23 cellular contexts compared by ENCODE assay signal in genomic region chr20:62196286-62196685, GRCh38. TPM values are rescaled to one million over a fixed set of nuclear protein-coding genes. Genes with fewer than 3 reads are reported as not detected.
DNase-seq lines count a peak whose midpoint lies in the region; ATAC-seq, FAIRE-seq and TF ChIP-seq lines count a peak whose summit lies in the region.
"Had no signal": no experiment of that assay in that cellular context is flagged by ENCODE, and none has a peak within 500 bp of the region (broad histone marks: within the 10 kb centered on the region; RNA-seq: fewer than 3 reads in every experiment).

No MANE protein-coding gene starts in this region.

- ATAC-seq in right lobe of liver (no peak), HepG2 (no peak), lower lobe of right lung (no peak), GM21515 (IDR thresholded peaks at IDR 0.05; ENCODE audit: unreplicated experiment) (no peak)
- ATAC-seq: HCT116 had no signal

- WGBS in right lobe of liver (ENCODE audit: insufficient coverage, low coverage, low lambda C conversion rate, missing lambda C conversion rate): 90% methylated on average over 8 of the region's 10 CpGs
- WGBS in HepG2 (ENCODE audit: low lambda C conversion rate): 96% methylated on average over 10 of the region's 10 CpGs

- H3K4me3 Mint-ChIP-seq in activated naive CD4-positive, alpha-beta T cell treated with anti-CD3 and anti-CD28 coated beads for 36 hours: no peak overlapping the region
- H3K4me3 Mint-ChIP-seq: CD14-positive monocyte, IgD-negative memory B cell had no signal

- H3K27me3 ChIP-seq in right lobe of liver: no peaks in the 10 kb centered on the region
- H3K27me3 ChIP-seq in HepG2 (ENCODE audit: control insufficient read depth in 1 of 2, insufficient read depth in 2 of 2, low read length in 2 of 2): no peaks in the 10 kb centered on the region
- no peaks in the 10 kb centered on the region for H3K27me3 ChIP-seq in OCI-LY3 (ENCODE audit: low read depth, low read length)
- no peaks in the 10 kb centered on the region for H3K27me3 ChIP-seq in lower lobe of right lung (ENCODE audit: low read depth)
- H3K27me3 ChIP-seq: BE2C had no signal

- H3K79me2 ChIP-seq in HepG2 (ENCODE audit: insufficient read depth, low read length) (peaks cover 2% of the 10 kb centered on the region), OCI-LY3 (ENCODE audit: low read length) (0 out of 2 replicates have a peak, but pooled peaks cover 5% of the 10 kb centered on the region)

- H3K4me3 ChIP-seq in right lobe of liver (no peak overlapping the region), HepG2 (replicated peaks in 1 of 3; ENCODE audit: insufficient read depth in 1 of 3, low read depth in 2 of 3, low read length in 3 of 3) (no peak overlapping the region), OCI-LY3 (ENCODE audit: low read length) (no peak overlapping the region), lower lobe of right lung (no peak overlapping the region)

- no peak overlapping the region for H2AFZ ChIP-seq in HepG2 (ENCODE audit: low read length)
- H2AFZ ChIP-seq in OCI-LY3 (ENCODE audit: low read depth, low read length): no peak overlapping the region

- intact Hi-C loops in right lobe of liver (cut with DNase I): no loop called here
- intact Hi-C loops in HepG2 (cut with micrococcal nuclease; ENCODE audit: unreplicated experiment): no loop called here
- intact Hi-C loops in lower lobe of right lung (cut with DNase I): no loop called here
- intact Hi-C loops in activated naive CD4-positive, alpha-beta T cell treated with anti-CD3 and anti-CD28 coated beads for 36 hours (cut with micrococcal nuclease): no loop called here

- H3K9ac ChIP-seq in HepG2 (ENCODE audit: insufficient read depth, low read depth, low read length) (no peak overlapping the region), OCI-LY3 (ENCODE audit: low read length) (no peak overlapping the region)

- POLR2A ChIA-PET in HepG2 (lab: Yijun Ruan, JAX): no interaction called here

- in situ Hi-C loops in HepG2 (cut with HindIII; ENCODE audit: extremely low pct_ligation_motif_present, low pct_unique_long_range_greater_than_20kb): no loop called here

- H3K27ac Mint-ChIP-seq in activated naive CD4-positive, alpha-beta T cell treated with anti-CD3 and anti-CD28 coated beads for 36 hours: no peak overlapping the region

- H3K9me3 ChIP-seq in right lobe of liver (no peaks in the 10 kb centered on the region), HepG2 (ENCODE audit: low read length) (no peaks in the 10 kb centered on the region), OCI-LY3 (ENCODE audit: insufficient read depth, low read length) (no peaks in the 10 kb centered on the region), lower lobe of right lung (no peaks in the 10 kb centered on the region)
- H3K9me3 ChIP-seq: BE2C had no signal

- no peak for TF ChIP-seq RAD21 in HepG2 (CRISPR knock-in tag; IDR thresholded peaks at IDR 0.05)

- no peaks in the 10 kb centered on the region for H3K4me1 Mint-ChIP-seq in activated naive CD4-positive, alpha-beta T cell treated with anti-CD3 and anti-CD28 coated beads for 36 hours (ENCODE audit: low read depth)
- H3K4me1 Mint-ChIP-seq: CD14-positive monocyte; CD4-positive, alpha-beta memory T cell had no signal

- peaks cover 34% of the 10 kb centered on the region for H3K36me3 Mint-ChIP-seq in activated naive CD4-positive, alpha-beta T cell treated with anti-CD3 and anti-CD28 coated beads for 36 hours (ENCODE audit: low read depth)

- no peaks in the 10 kb centered on the region for H3K9me3 Mint-ChIP-seq in activated naive CD4-positive, alpha-beta T cell treated with anti-CD3 and anti-CD28 coated beads for 36 hours
- H3K9me3 Mint-ChIP-seq: CD14-positive monocyte; CD4-positive, alpha-beta memory T cell; IgD-negative memory B cell had no signal

- no peak for FAIRE-seq in HepG2 (lab: Jason Lieb, UNC)
- FAIRE-seq: A204.1, GM12892, GM18507, HTR-8/SVneo had no signal

- CTCF ChIA-PET in HepG2 (lab: Yijun Ruan, JAX; ENCODE audit: low intra/inter-chr PET ratio, low total read pairs): no interaction called here
- CTCF ChIA-PET in activated naive CD4-positive, alpha-beta T cell treated with anti-CD3 and anti-CD28 coated beads for 36 hours (lab: Charles Lee): no interaction called here

- no peak for TF ChIP-seq CTCF in right lobe of liver (IDR thresholded peaks at IDR 0.05)
- TF ChIP-seq CTCF in HepG2 (CRISPR knock-in tag; IDR thresholded peaks at IDR 0.05): no peak
- TF ChIP-seq CTCF in OCI-LY3 (IDR thresholded peaks at IDR 0.05; ENCODE audit: low read depth, low read length): no peak
- no peak for TF ChIP-seq CTCF in lower lobe of right lung (IDR thresholded peaks at IDR 0.05)

- TF ChIP-seq EP300 in HepG2 (IDR thresholded peaks at IDR 0.05; ENCODE audit: low read depth in 2 of 2, low read length in 2 of 2): no peak
- no peak for TF ChIP-seq EP300 in HepG2 (CRISPR knock-in tag; IDR thresholded peaks at IDR 0.05; ENCODE audit: borderline replicate concordance)

- DNase-seq in right lobe of liver (peak in 2 of 3 donors; percentile 3 to 9), HepG2 (ENCODE audit: low spot score) (no peak), lower lobe of right lung (peak; percentile 3)
- DNase-seq in activated naive CD4-positive, alpha-beta T cell treated with anti-CD3 and anti-CD28 coated beads for 36 hours: no peak
- DNase-seq in stimulated activated naive CD4-positive, alpha-beta T cell treated with Interleukin-2 at 50 U/mL for 16 hours (lab: John Stamatoyannopoulos, UW): no peak
- DNase-seq: ACHN; BE2C; CD4-positive, alpha-beta memory T cell; DMS153; DMS79; GDM1; GOT3; H7 had no signal

- H3K36me3 ChIP-seq in right lobe of liver (peaks cover 0 to 51% (median 19%) of the 10 kb centered on the region in 4 donors), HepG2 (replicated peaks in 1 of 2; ENCODE audit: control insufficient read depth in 1 of 2, insufficient read depth in 2 of 2, low read length in 2 of 2) (peaks cover 38 to 57% of the 10 kb centered on the region in 2 experiments), OCI-LY3 (replicated peaks; ENCODE audit: low read depth, low read length) (peaks cover 34% of the 10 kb centered on the region), lower lobe of right lung (peaks cover 90% of the 10 kb centered on the region)

- H3K4me1 ChIP-seq in right lobe of liver (peaks cover 0 to 10% (median 0%) of the 10 kb centered on the region in 4 donors), HepG2 (ENCODE audit: insufficient read depth, low read length) (no peaks in the 10 kb centered on the region), OCI-LY3 (ENCODE audit: low read length) (peaks cover 14% of the 10 kb centered on the region), lower lobe of right lung (no peaks in the 10 kb centered on the region)

- no peaks in the 10 kb centered on the region for H4K20me1 ChIP-seq in HepG2 (ENCODE audit: insufficient read depth, low read length)
- no peaks in the 10 kb centered on the region for H4K20me1 ChIP-seq in OCI-LY3 (ENCODE audit: insufficient read depth, low read length)

- BruUV-seq in HepG2 (replicated peaks; lab: Mats Ljungman, UMichigan): no TSS peak

- TF ChIP-seq POLR2A in right lobe of liver (IDR thresholded peaks at IDR 0.05) (no peak), HepG2 (IDR thresholded peaks at IDR 0.05; ENCODE audit: insufficient read depth in 1 of 2, low read depth in 2 of 2, low read length in 2 of 2) (no peak)

- H3K27me3 Mint-ChIP-seq in activated naive CD4-positive, alpha-beta T cell treated with anti-CD3 and anti-CD28 coated beads for 36 hours (ENCODE audit: low read depth): no peaks in the 10 kb centered on the region
- H3K27me3 Mint-ChIP-seq: CD4-positive, alpha-beta memory T cell; IgD-negative memory B cell had no signal

- H3K4me2 ChIP-seq in HepG2 (ENCODE audit: low read depth, low read length): no peak overlapping the region
- H3K4me2 ChIP-seq in OCI-LY3 (ENCODE audit: low read length): peak overlapping the region; percentile 37; the same call in 1 of the 2 replicates

- H3K27ac ChIP-seq in right lobe of liver: no peak overlapping the region
- H3K27ac ChIP-seq in HepG2 (ENCODE audit: extremely low read length, insufficient read depth, low read length): no peak overlapping the region
- H3K27ac ChIP-seq in OCI-LY3 (ENCODE audit: low read length): no peak overlapping the region
- no peak overlapping the region for H3K27ac ChIP-seq in lower lobe of right lung

RNA-seq across cellular contexts. Expression of gene MTG2, which starts 13.5 kb away (rescaled TPM):
- total RNA-seq in right lobe of liver (10 to 100 TPM; 27.0 to 45.6 (median 31.8) TPM), HepG2 (2016; rRNA removed; fragmentation: Illumina TruSeq; extraction: Trizol) (31.3 and 37.8 TPM in 2 replicates), lower lobe of right lung (27.1 TPM)
- total RNA-seq in HepG2 (2016; cell fraction: cytosol; rRNA removed; fragmentation: Illumina TruSeq; extraction: Trizol; ENCODE audit: low read depth): 14.9 and 15.3 TPM in 2 replicates
- total RNA-seq in HepG2 (2016; cell fraction: insoluble cytoplasmic fraction; rRNA removed; fragmentation: Illumina TruSeq; extraction: Trizol): 30.0 and 35.2 TPM in 2 replicates
- 20.4 and 23.8 TPM in 2 replicates for total RNA-seq in HepG2 (2016; cell fraction: membrane; rRNA removed; fragmentation: Illumina TruSeq; extraction: Trizol)
- 23.8 and 28.4 TPM in 2 replicates for total RNA-seq in HepG2 (2016; cell fraction: nucleus; rRNA removed; fragmentation: Illumina TruSeq; extraction: Trizol)
- 20.4 and 22.5 TPM in 2 replicates for polyA plus RNA-seq in HepG2 (2011; rRNA removed)
- 19.5 and 23.4 TPM in 2 replicates for polyA plus RNA-seq in HepG2 (2011; cell fraction: cytosol; rRNA removed)
- 31.1 and 31.2 TPM in 2 replicates for polyA plus RNA-seq in HepG2 (2011; cell fraction: nucleus; rRNA removed)
- polyA plus RNA-seq in HepG2 (2012): 21.4 and 26.9 TPM in 2 replicates
- 13.5 and 13.6 TPM in 2 replicates for polyA plus RNA-seq in HepG2 (2016; cell fraction: cytosol; fragmentation: Illumina TruSeq; extraction: Trizol; ENCODE audit: low read depth)
- polyA plus RNA-seq in HepG2 (2016; cell fraction: insoluble cytoplasmic fraction; fragmentation: Illumina TruSeq; extraction: Trizol; ENCODE audit: low read depth): 33.7 and 36.3 TPM in 2 replicates
- polyA plus RNA-seq in HepG2 (2016; cell fraction: membrane; fragmentation: Illumina TruSeq; extraction: Trizol; ENCODE audit: low read depth): 18.0 and 19.8 TPM in 2 replicates
- polyA plus RNA-seq in HepG2 (2016; cell fraction: nucleus; fragmentation: Illumina TruSeq; extraction: Trizol; ENCODE audit: insufficient read depth, low read depth): 87.6 and 92.7 TPM in 2 replicates
- 27.2 and 36.2 TPM in 2 replicates for polyA minus RNA-seq in HepG2 (2011; rRNA and poly(A)+ RNA removed; ENCODE audit: low replicate concordance)
- 13.0 and 15.4 TPM in 2 replicates for polyA minus RNA-seq in HepG2 (2011; cell fraction: cytosol; rRNA and poly(A)+ RNA removed)
- polyA minus RNA-seq in HepG2 (2011; cell fraction: nucleus; rRNA and poly(A)+ RNA removed): 16.7 and 20.9 TPM in 2 replicates
- 10 to 100 TPM; 34.3 to 36.4 TPM for total RNA-seq in activated naive CD4-positive, alpha-beta T cell treated with anti-CD3 and anti-CD28 coated beads for 36 hours

RNA-seq across cellular contexts. Expression of gene HRH3, which starts 23.8 kb away (rescaled TPM):
- total RNA-seq in right lobe of liver: not detected
- 0.10 and 0.18 TPM in 2 replicates for total RNA-seq in HepG2 (2016; rRNA removed; fragmentation: Illumina TruSeq; extraction: Trizol)
- total RNA-seq in HepG2 (2016; cell fraction: cytosol; rRNA removed; fragmentation: Illumina TruSeq; extraction: Trizol; ENCODE audit: low read depth): 0.10 TPM in 1 of 2 replicates, not detected in the other
- 0.06 TPM in 1 of 2 replicates, not detected in the other for total RNA-seq in HepG2 (2016; cell fraction: insoluble cytoplasmic fraction; rRNA removed; fragmentation: Illumina TruSeq; extraction: Trizol)
- total RNA-seq in HepG2 (2016; cell fraction: membrane; rRNA removed; fragmentation: Illumina TruSeq; extraction: Trizol): 0.12 and 0.14 TPM in 2 replicates
- total RNA-seq in HepG2 (2016; cell fraction: nucleus; rRNA removed; fragmentation: Illumina TruSeq; extraction: Trizol): not detected in 2 replicates
- not detected in 2 replicates for polyA plus RNA-seq in HepG2 (2011; rRNA removed)
- polyA plus RNA-seq in HepG2 (2011; cell fraction: cytosol; rRNA removed): not detected in 2 replicates
- polyA plus RNA-seq in HepG2 (2011; cell fraction: nucleus; rRNA removed): not detected in 2 replicates
- 0.08 TPM in 1 of 2 replicates, not detected in the other for polyA plus RNA-seq in HepG2 (2012)
- polyA plus RNA-seq in HepG2 (2016; cell fraction: cytosol; fragmentation: Illumina TruSeq; extraction: Trizol; ENCODE audit: low read depth): 0.08 TPM in 1 of 2 replicates, not detected in the other
- polyA plus RNA-seq in HepG2 (2016; cell fraction: insoluble cytoplasmic fraction; fragmentation: Illumina TruSeq; extraction: Trizol; ENCODE audit: low read depth): 0.34 TPM in 1 of 2 replicates, not detected in the other
- 0.17 TPM in 2 replicates for polyA plus RNA-seq in HepG2 (2016; cell fraction: membrane; fragmentation: Illumina TruSeq; extraction: Trizol; ENCODE audit: low read depth)
- polyA plus RNA-seq in HepG2 (2016; cell fraction: nucleus; fragmentation: Illumina TruSeq; extraction: Trizol; ENCODE audit: insufficient read depth, low read depth): not detected in 2 replicates
- polyA minus RNA-seq in HepG2 (2011; rRNA and poly(A)+ RNA removed; ENCODE audit: low replicate concordance): not detected in 2 replicates
- not detected in 2 replicates for polyA minus RNA-seq in HepG2 (2011; cell fraction: cytosol; rRNA and poly(A)+ RNA removed)
- not detected in 2 replicates for polyA minus RNA-seq in HepG2 (2011; cell fraction: nucleus; rRNA and poly(A)+ RNA removed)
- not detected for total RNA-seq in lower lobe of right lung
- not detected for total RNA-seq in activated naive CD4-positive, alpha-beta T cell treated with anti-CD3 and anti-CD28 coated beads for 36 hours
- total RNA-seq: CD4-positive, alpha-beta memory T cell; Daoy had no signal
- polyA plus RNA-seq: CD14-positive monocyte; CD4-positive, alpha-beta memory T cell; IgD-negative memory B cell had no signal

RNA-seq across cellular contexts. Expression of gene OSBPL2, which starts 42.0 kb away (rescaled TPM):
- total RNA-seq in right lobe of liver (10 to 100 TPM; 15.6 to 27.8 (median 21.2) TPM), HepG2 (2016; rRNA removed; fragmentation: Illumina TruSeq; extraction: Trizol) (37.4 and 41.5 TPM in 2 replicates), lower lobe of right lung (56.0 TPM)
- 19.3 and 19.7 TPM in 2 replicates for total RNA-seq in HepG2 (2016; cell fraction: cytosol; rRNA removed; fragmentation: Illumina TruSeq; extraction: Trizol; ENCODE audit: low read depth)
- 37.3 and 39.8 TPM in 2 replicates for total RNA-seq in HepG2 (2016; cell fraction: insoluble cytoplasmic fraction; rRNA removed; fragmentation: Illumina TruSeq; extraction: Trizol)
- 18.5 and 19.9 TPM in 2 replicates for total RNA-seq in HepG2 (2016; cell fraction: membrane; rRNA removed; fragmentation: Illumina TruSeq; extraction: Trizol)
- total RNA-seq in HepG2 (2016; cell fraction: nucleus; rRNA removed; fragmentation: Illumina TruSeq; extraction: Trizol): 31.6 and 31.7 TPM in 2 replicates
- polyA plus RNA-seq in HepG2 (2011; rRNA removed): 18.5 and 20.5 TPM in 2 replicates
- 11.8 and 12.2 TPM in 2 replicates for polyA plus RNA-seq in HepG2 (2011; cell fraction: cytosol; rRNA removed)
- 64.3 and 72.2 TPM in 2 replicates for polyA plus RNA-seq in HepG2 (2011; cell fraction: nucleus; rRNA removed)
- 29.8 and 30.8 TPM in 2 replicates for polyA plus RNA-seq in HepG2 (2012)
- 3.5 and 4.8 TPM in 2 replicates for polyA plus RNA-seq in HepG2 (2016; cell fraction: cytosol; fragmentation: Illumina TruSeq; extraction: Trizol; ENCODE audit: low read depth)
- 31.7 and 35.2 TPM in 2 replicates for polyA plus RNA-seq in HepG2 (2016; cell fraction: insoluble cytoplasmic fraction; fragmentation: Illumina TruSeq; extraction: Trizol; ENCODE audit: low read depth)
- 9.5 and 9.7 TPM in 2 replicates for polyA plus RNA-seq in HepG2 (2016; cell fraction: membrane; fragmentation: Illumina TruSeq; extraction: Trizol; ENCODE audit: low read depth)
- 69.1 and 71.6 TPM in 2 replicates for polyA plus RNA-seq in HepG2 (2016; cell fraction: nucleus; fragmentation: Illumina TruSeq; extraction: Trizol; ENCODE audit: insufficient read depth, low read depth)
- polyA minus RNA-seq in HepG2 (2011; rRNA and poly(A)+ RNA removed; ENCODE audit: low replicate concordance): 28.3 and 39.1 TPM in 2 replicates
- 11.3 and 14.2 TPM in 2 replicates for polyA minus RNA-seq in HepG2 (2011; cell fraction: cytosol; rRNA and poly(A)+ RNA removed)
- polyA minus RNA-seq in HepG2 (2011; cell fraction: nucleus; rRNA and poly(A)+ RNA removed): 62.2 and 69.3 TPM in 2 replicates
- 10 to 100 TPM; 23.6 to 24.7 TPM for total RNA-seq in activated naive CD4-positive, alpha-beta T cell treated with anti-CD3 and anti-CD28 coated beads for 36 hours

RNA-seq across cellular contexts. Expression of gene SS18L1, which starts 52.7 kb away (rescaled TPM):
- total RNA-seq in right lobe of liver (10 to 100 TPM; 14.1 to 26.5 (median 23.7) TPM), HepG2 (2016; rRNA removed; fragmentation: Illumina TruSeq; extraction: Trizol) (15.3 and 17.8 TPM in 2 replicates), lower lobe of right lung (17.8 TPM)
- total RNA-seq in HepG2 (2016; cell fraction: cytosol; rRNA removed; fragmentation: Illumina TruSeq; extraction: Trizol; ENCODE audit: low read depth): 8.6 and 10.0 TPM in 2 replicates
- 14.3 and 17.3 TPM in 2 replicates for total RNA-seq in HepG2 (2016; cell fraction: insoluble cytoplasmic fraction; rRNA removed; fragmentation: Illumina TruSeq; extraction: Trizol)
- 13.2 and 13.6 TPM in 2 replicates for total RNA-seq in HepG2 (2016; cell fraction: membrane; rRNA removed; fragmentation: Illumina TruSeq; extraction: Trizol)
- total RNA-seq in HepG2 (2016; cell fraction: nucleus; rRNA removed; fragmentation: Illumina TruSeq; extraction: Trizol): 21.3 and 26.0 TPM in 2 replicates
- polyA plus RNA-seq in HepG2 (2011; rRNA removed): 27.6 and 32.0 TPM in 2 replicates
- 13.9 and 24.3 TPM in 2 replicates for polyA plus RNA-seq in HepG2 (2011; cell fraction: cytosol; rRNA removed)
- 94.6 and 141 TPM in 2 replicates for polyA plus RNA-seq in HepG2 (2011; cell fraction: nucleus; rRNA removed)
- polyA plus RNA-seq in HepG2 (2012): 16.9 and 17.6 TPM in 2 replicates
- 2.6 and 2.8 TPM in 2 replicates for polyA plus RNA-seq in HepG2 (2016; cell fraction: cytosol; fragmentation: Illumina TruSeq; extraction: Trizol; ENCODE audit: low read depth)
- 12.8 and 13.4 TPM in 2 replicates for polyA plus RNA-seq in HepG2 (2016; cell fraction: insoluble cytoplasmic fraction; fragmentation: Illumina TruSeq; extraction: Trizol; ENCODE audit: low read depth)
- polyA plus RNA-seq in HepG2 (2016; cell fraction: membrane; fragmentation: Illumina TruSeq; extraction: Trizol; ENCODE audit: low read depth): 5.4 and 6.3 TPM in 2 replicates
- polyA plus RNA-seq in HepG2 (2016; cell fraction: nucleus; fragmentation: Illumina TruSeq; extraction: Trizol; ENCODE audit: insufficient read depth, low read depth): 60.6 and 69.1 TPM in 2 replicates
- 32.8 and 53.5 TPM in 2 replicates for polyA minus RNA-seq in HepG2 (2011; rRNA and poly(A)+ RNA removed; ENCODE audit: low replicate concordance)
- polyA minus RNA-seq in HepG2 (2011; cell fraction: cytosol; rRNA and poly(A)+ RNA removed): 14.5 and 16.4 TPM in 2 replicates
- polyA minus RNA-seq in HepG2 (2011; cell fraction: nucleus; rRNA and poly(A)+ RNA removed): 30.1 and 33.4 TPM in 2 replicates
- total RNA-seq in activated naive CD4-positive, alpha-beta T cell treated with anti-CD3 and anti-CD28 coated beads for 36 hours: 10 to 100 TPM; 14.5 to 18.0 TPM

RNA-seq across cellular contexts. Expression of gene PSMA7, which starts 53.1 kb away (rescaled TPM):
- total RNA-seq in right lobe of liver (100 to 1,000 TPM; 108 to 268 (median 116) TPM), HepG2 (2016; rRNA removed; fragmentation: Illumina TruSeq; extraction: Trizol) (531 and 639 TPM in 2 replicates), lower lobe of right lung (223 TPM)
- 280 and 300 TPM in 2 replicates for total RNA-seq in HepG2 (2016; cell fraction: cytosol; rRNA removed; fragmentation: Illumina TruSeq; extraction: Trizol; ENCODE audit: low read depth)
- 555 and 661 TPM in 2 replicates for total RNA-seq in HepG2 (2016; cell fraction: insoluble cytoplasmic fraction; rRNA removed; fragmentation: Illumina TruSeq; extraction: Trizol)
- 259 and 300 TPM in 2 replicates for total RNA-seq in HepG2 (2016; cell fraction: membrane; rRNA removed; fragmentation: Illumina TruSeq; extraction: Trizol)
- total RNA-seq in HepG2 (2016; cell fraction: nucleus; rRNA removed; fragmentation: Illumina TruSeq; extraction: Trizol): 259 and 270 TPM in 2 replicates
- 571 and 631 TPM in 2 replicates for polyA plus RNA-seq in HepG2 (2011; rRNA removed)
- polyA plus RNA-seq in HepG2 (2011; cell fraction: cytosol; rRNA removed): 539 and 602 TPM in 2 replicates
- 375 and 401 TPM in 2 replicates for polyA plus RNA-seq in HepG2 (2011; cell fraction: nucleus; rRNA removed)
- polyA plus RNA-seq in HepG2 (2012): 283 and 330 TPM in 2 replicates
- polyA plus RNA-seq in HepG2 (2016; cell fraction: cytosol; fragmentation: Illumina TruSeq; extraction: Trizol; ENCODE audit: low read depth): 290 and 328 TPM in 2 replicates
- polyA plus RNA-seq in HepG2 (2016; cell fraction: insoluble cytoplasmic fraction; fragmentation: Illumina TruSeq; extraction: Trizol; ENCODE audit: low read depth): 656 and 720 TPM in 2 replicates
- 233 and 270 TPM in 2 replicates for polyA plus RNA-seq in HepG2 (2016; cell fraction: membrane; fragmentation: Illumina TruSeq; extraction: Trizol; ENCODE audit: low read depth)
- 418 and 431 TPM in 2 replicates for polyA plus RNA-seq in HepG2 (2016; cell fraction: nucleus; fragmentation: Illumina TruSeq; extraction: Trizol; ENCODE audit: insufficient read depth, low read depth)
- 380 and 541 TPM in 2 replicates for polyA minus RNA-seq in HepG2 (2011; rRNA and poly(A)+ RNA removed; ENCODE audit: low replicate concordance)
- polyA minus RNA-seq in HepG2 (2011; cell fraction: cytosol; rRNA and poly(A)+ RNA removed): 93.0 and 111 TPM in 2 replicates
- 111 and 120 TPM in 2 replicates for polyA minus RNA-seq in HepG2 (2011; cell fraction: nucleus; rRNA and poly(A)+ RNA removed)
- 100 to 1,000 TPM; 287 to 288 TPM for total RNA-seq in activated naive CD4-positive, alpha-beta T cell treated with anti-CD3 and anti-CD28 coated beads for 36 hours

Comparison
In these comparisons a context has a peak if more than half of its experiments do, and no peak if none do; other contexts are left out.
1. DNase-seq: peak in right lobe of liver (2 of 3) and lower lobe of right lung (single experiment); none in HepG2 (single experiment), activated naive CD4-positive, alpha-beta T cell treated with anti-CD3 and anti-CD28 coated beads for 36 hours (single experiment) and stimulated activated naive CD4-positive, alpha-beta T cell treated with Interleukin-2 at 50 U/mL for 16 hours (single experiment).